ENCODE assay signal across 25 cellular contexts in the genomic region with DNA sequence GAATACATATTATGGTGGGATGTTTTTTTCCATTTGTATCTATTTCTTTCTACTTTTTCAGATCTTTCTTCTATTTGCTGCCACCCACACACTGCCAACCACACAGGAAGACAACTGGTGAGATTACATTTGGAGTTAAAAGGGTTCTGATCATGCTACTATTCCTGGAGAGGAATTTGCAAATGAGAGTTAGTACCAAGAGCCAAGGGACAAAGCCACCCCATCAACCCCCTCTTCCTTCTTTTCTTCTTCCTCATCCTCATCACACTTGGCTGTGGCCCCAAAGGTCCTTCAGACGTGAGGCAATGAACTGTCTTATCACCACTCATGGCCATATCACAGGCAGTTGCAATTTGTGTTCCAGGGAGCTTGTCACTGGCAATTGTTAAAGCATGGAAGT.
"Had no signal": no experiment of that assay in that cellular context is flagged by ENCODE, and none has a peak within 500 bp of the region (broad histone marks: within the 10 kb centered on the region; RNA-seq: fewer than 3 reads in every experiment).

No MANE protein-coding gene starts in this region.

- H3K36me3 ChIP-seq: adrenal gland had no signal

- H3K27me3 ChIP-seq: adrenal gland had no signal

- H3K36me3 Mint-ChIP-seq: activated naive CD8-positive, alpha-beta T cell treated with anti-CD3 and anti-CD28 coated beads, Interleukin-2, amount 10 ng/mL, durations not matched to agents 7 days and 5 days had no signal

- H3K4me1 ChIP-seq: adrenal gland had no signal

- H3K9me3 ChIP-seq: adrenal gland had no signal

- H3K27ac Mint-ChIP-seq: activated CD4-positive, alpha-beta T cell treated with anti-CD3 and anti-CD28 coated beads, Interleukin-2, amount 10 ng/mL, durations not matched to agents 7 days and 5 days; activated CD8-positive, alpha-beta T cell treated with anti-CD3 and anti-CD28 coated beads for 36 hours; activated naive CD8-positive, alpha-beta T cell treated with anti-CD3 and anti-CD28 coated beads, Interleukin-2, amount 10 ng/mL, durations not matched to agents 7 days and 5 days had no signal

- ATAC-seq: activated CD8-positive, alpha-beta T cell treated with anti-CD3 and anti-CD28 coated beads for 36 hours; Panc1 had no signal

- H3K27ac ChIP-seq: adrenal gland, VCaP had no signal

- H3K9me3 Mint-ChIP-seq: activated CD4-positive, alpha-beta T cell treated with anti-CD3 and anti-CD28 coated beads, Interleukin-2, amount 10 ng/mL, durations not matched to agents 7 days and 5 days; activated CD8-positive, alpha-beta T cell treated with anti-CD3 and anti-CD28 coated beads for 36 hours; activated naive CD8-positive, alpha-beta T cell treated with anti-CD3 and anti-CD28 coated beads, Interleukin-2, amount 10 ng/mL, durations not matched to agents 7 days and 5 days had no signal

- H3K4me1 Mint-ChIP-seq: activated CD4-positive, alpha-beta T cell treated with anti-CD3 and anti-CD28 coated beads, Interleukin-2, amount 10 ng/mL, durations not matched to agents 7 days and 5 days; activated naive CD8-positive, alpha-beta T cell treated with anti-CD3 and anti-CD28 coated beads, Interleukin-2, amount 10 ng/mL, durations not matched to agents 7 days and 5 days had no signal

- H3K4me3 ChIP-seq: adrenal gland had no signal

- DNase-seq: activated CD4-positive, alpha-beta T cell treated with anti-CD3 and anti-CD28 coated beads, Interleukin-2, amount 10 ng/mL, durations not matched to agents 7 days and 5 days; activated CD4-positive, CD25-positive, alpha-beta regulatory T cell; activated CD8-positive, alpha-beta memory T cell treated with anti-CD3 and anti-CD28 coated beads, Interleukin-2, amount 50 U/mL, for 48 hours; activated CD8-positive, alpha-beta T cell treated with anti-CD3 and anti-CD28 coated beads for 36 hours; activated naive CD4-positive, alpha-beta T cell treated with anti-CD3 and anti-CD28 coated beads, Interleukin-2, amount 50 U/mL, for 16 hours; activated naive CD8-positive, alpha-beta T cell treated with anti-CD3 and anti-CD28 coated beads, Interleukin-2, amount 10 ng/mL, durations not matched to agents 7 days and 5 days; activated T-cell treated with anti-CD3 and anti-CD28 coated beads, Interleukin-2, amount 50 U/mL, for 1 hour; adrenal gland; anterior cingulate cortex; caudate nucleus; IMR-90; KBM-7; NCI-H1092; NCI-H1417; NCI-H1930; NCI-H2107; NCI-H2171 treated with DMSO at 0.1 percent for 48 hours; NCI-H226; NCI-H526 treated with DMSO at 0.1 percent for 48 hours; NCI-H82; RPMI8226; SHP77; T-helper 1 cell had no signal

- H3K4me3 Mint-ChIP-seq: activated CD4-positive, alpha-beta T cell treated with anti-CD3 and anti-CD28 coated beads, Interleukin-2, amount 10 ng/mL, durations not matched to agents 7 days and 5 days; activated CD8-positive, alpha-beta T cell treated with anti-CD3 and anti-CD28 coated beads for 36 hours; activated naive CD8-positive, alpha-beta T cell treated with anti-CD3 and anti-CD28 coated beads, Interleukin-2, amount 10 ng/mL, durations not matched to agents 7 days and 5 days had no signal
